In the genomic region with DNA sequence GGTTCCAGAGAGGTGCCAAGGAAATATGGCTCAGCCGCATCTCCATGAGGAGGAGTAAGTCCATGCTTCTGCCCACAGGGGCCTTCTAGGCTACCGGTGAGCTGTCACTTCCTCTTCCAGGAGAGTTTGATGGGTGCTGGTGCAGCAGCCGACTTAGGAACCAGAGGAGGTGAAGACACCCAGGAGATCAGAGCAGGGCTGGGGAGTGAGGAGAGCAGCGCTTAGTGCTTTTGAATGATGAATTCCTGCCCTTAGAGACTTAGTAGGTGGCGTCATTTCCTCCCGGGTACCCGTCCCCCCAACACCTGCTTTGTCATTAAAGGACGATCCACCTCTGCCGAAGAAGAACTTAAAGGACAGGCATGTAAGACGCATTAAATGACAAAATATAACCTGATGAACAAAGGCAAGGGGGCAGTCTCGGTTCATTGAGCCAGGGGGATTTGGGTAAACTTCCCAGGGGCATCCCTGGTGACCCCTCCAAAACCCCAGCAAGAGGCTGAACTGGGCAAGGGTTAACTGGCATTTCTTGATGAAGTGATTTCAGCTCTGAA, we compare ENCODE assay signal across 8 cellular contexts.
DNase-seq lines count a peak whose midpoint lies in the region; ATAC-seq, FAIRE-seq and TF ChIP-seq lines count a peak whose summit lies in the region.

No MANE protein-coding gene starts in this region.

- H3K9me3 ChIP-seq in psoas muscle = no peaks in the 10 kb centered on the region
- H3K9me3 ChIP-seq in ascending aorta = no peaks in the 10 kb centered on the region
- H3K9me3 ChIP-seq in MG63 = no peaks in the 10 kb centered on the region

- H3K27me3 ChIP-seq in psoas muscle (ENCODE audit: insufficient read depth in 3 of 3, low read length in 2 of 3) (peaks cover 0 to 13% (median 0%) of the 10 kb centered on the region in 3 donors), ascending aorta (peaks cover 8% of the 10 kb centered on the region), MG63 (no peaks in the 10 kb centered on the region)

- no peak for FAIRE-seq in GM12892 (lab: Jason Lieb, UNC)

- DNase-seq in NB4 (ENCODE audit: low read depth) (peak; percentile 69), psoas muscle (no peak), ascending aorta (ENCODE audit: low spot score in 2 of 2) (no peak), superior temporal gyrus (ENCODE audit: extremely low spot score) (no peak), GM12892 (ENCODE audit: insufficient read length) (no peak), MG63 (no peak)
- DNase-seq in central memory CD8-positive, alpha-beta T cell (ENCODE audit: low spot score in 2 of 2) = no peak

- peaks cover 7% of the 10 kb centered on the region for H3K4me1 ChIP-seq in psoas muscle
- H3K4me1 ChIP-seq in ascending aorta = no peaks in the 10 kb centered on the region

- 79 to 84% (median 81%) methylated on average over 11 of the region's 11 CpGs for WGBS in psoas muscle, 3 donors

- intact Hi-C loops in psoas muscle (cut with DNase I) (no loop called here), ascending aorta (cut with DNase I) (no loop called here)

- H3K36me3 ChIP-seq in psoas muscle (ENCODE audit: insufficient read depth in 1 of 2, low read depth in 1 of 2) (no peaks in the 10 kb centered on the region), ascending aorta (no peaks in the 10 kb centered on the region), MG63 (no peaks in the 10 kb centered on the region)

- TF ChIP-seq CTCF in NB4 (IDR thresholded peaks at IDR 0.05; ENCODE audit: low read depth, low read length) (no peak), psoas muscle (IDR thresholded peaks at IDR 0.05) (no peak), ascending aorta (IDR thresholded peaks at IDR 0.05) (no peak)

- peaks cover 4% of the 10 kb centered on the region for H3K4me1 Mint-ChIP-seq in central memory CD8-positive, alpha-beta T cell

- H3K27me3 Mint-ChIP-seq in central memory CD8-positive, alpha-beta T cell = peaks cover 85% of the 10 kb centered on the region

- H3K9me3 Mint-ChIP-seq in central memory CD8-positive, alpha-beta T cell = no peaks in the 10 kb centered on the region

- ATAC-seq in GM18502 (IDR thresholded peaks at IDR 0.05; ENCODE audit: poor library complexity, unreplicated experiment) = peak; percentile 46
- ATAC-seq in central memory CD8-positive, alpha-beta T cell (replicated peaks; ENCODE audit: extremely low read depth, poor library complexity, severe bottlenecking) = peak; percentile 24
- ATAC-seq in psoas muscle = no peak

- no peak for TF ChIP-seq POLR2A in NB4 (IDR thresholded peaks at IDR 0.05; ENCODE audit: extremely low read depth, insufficient read length)
- no peak for TF ChIP-seq POLR2A in GM12892 (IDR thresholded peaks at IDR 0.05; ENCODE audit: low read depth, low read length)

- peak overlapping the region; percentile 16 for H3K4me3 ChIP-seq in NB4 (ENCODE audit: low read depth, low read length)
- H3K4me3 ChIP-seq in psoas muscle = peak overlapping the region; percentile 52
- no peak overlapping the region for H3K4me3 ChIP-seq in ascending aorta
- H3K4me3 ChIP-seq in MG63 = no peak overlapping the region

- H3K27ac ChIP-seq in psoas muscle (no peak overlapping the region), ascending aorta (no peak overlapping the region)

- H3K27ac Mint-ChIP-seq in central memory CD8-positive, alpha-beta T cell (ENCODE audit: low read depth) = no peak overlapping the region

- no peaks in the 10 kb centered on the region for H3K36me3 Mint-ChIP-seq in central memory CD8-positive, alpha-beta T cell (ENCODE audit: insufficient read depth)

- peak overlapping the region; percentile 54 for H3K4me3 Mint-ChIP-seq in central memory CD8-positive, alpha-beta T cell

Comparison
In these comparisons a context has a peak if more than half of its experiments do, and no peak if none do; other contexts are left out.
1. ATAC-seq: peak in GM18502 (single experiment) and central memory CD8-positive, alpha-beta T cell (single experiment); none in psoas muscle (0 of 4).
2. H3K4me3 ChIP-seq: peak in NB4 (single experiment) and psoas muscle (single experiment); none in ascending aorta (0 of 2) and MG63 (single experiment).